ENCODE assay signal across 1 cellular context in the genomic region with DNA sequence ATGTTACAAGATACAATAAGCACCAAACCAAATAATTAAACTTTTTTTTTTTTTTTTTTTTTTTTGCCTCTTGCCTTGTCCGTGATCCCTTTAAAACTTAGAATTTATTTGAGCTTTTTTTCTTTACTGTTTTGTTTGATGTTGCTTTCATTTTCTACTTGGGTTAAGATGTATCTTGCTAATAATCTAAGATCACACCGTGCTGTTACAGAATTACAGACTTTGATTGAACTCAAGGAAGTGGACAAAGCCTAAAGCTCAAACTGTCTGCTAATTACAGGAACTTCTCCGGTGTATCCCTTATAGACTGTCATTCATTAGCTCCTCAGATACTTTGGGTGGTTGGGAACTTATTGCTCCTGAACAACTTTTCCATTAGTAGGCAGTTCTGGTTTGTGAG.
TF ChIP-seq lines count a peak whose summit lies in the region.

No MANE protein-coding gene starts in this region.

TF ChIP-seq in HepG2, 621 proteins besides CTCF, POLR2A, EP300 and RAD21:
- TF ChIP-seq THAP9 (CRISPR knock-in tag; IDR thresholded peaks at IDR 0.05; ENCODE audit: borderline replicate concordance) (no peak), NFE2 (CRISPR knock-in tag; IDR thresholded peaks at IDR 0.05) (no peak), REL (CRISPR knock-in tag; conservative IDR thresholded peaks at IDR 0.05) (no peak), FIP1L1 (IDR thresholded peaks at IDR 0.05; ENCODE audit: borderline replicate concordance, insufficient read depth, low read depth, low read length) (no peak), HNRNPUL1 (IDR thresholded peaks at IDR 0.05; ENCODE audit: low read depth, low read length) (no peak), HDAC1 (CRISPR knock-in tag; IDR thresholded peaks at IDR 0.05) (no peak), NFKB2 (CRISPR knock-in tag; IDR thresholded peaks at IDR 0.05; ENCODE audit: borderline replicate concordance) (no peak), ZNF44 (CRISPR knock-in tag; IDR thresholded peaks at IDR 0.05) (no peak), HOXA5 (CRISPR knock-in tag; IDR thresholded peaks at IDR 0.05) (no peak)
- TF ChIP-seq, protein P1, sequence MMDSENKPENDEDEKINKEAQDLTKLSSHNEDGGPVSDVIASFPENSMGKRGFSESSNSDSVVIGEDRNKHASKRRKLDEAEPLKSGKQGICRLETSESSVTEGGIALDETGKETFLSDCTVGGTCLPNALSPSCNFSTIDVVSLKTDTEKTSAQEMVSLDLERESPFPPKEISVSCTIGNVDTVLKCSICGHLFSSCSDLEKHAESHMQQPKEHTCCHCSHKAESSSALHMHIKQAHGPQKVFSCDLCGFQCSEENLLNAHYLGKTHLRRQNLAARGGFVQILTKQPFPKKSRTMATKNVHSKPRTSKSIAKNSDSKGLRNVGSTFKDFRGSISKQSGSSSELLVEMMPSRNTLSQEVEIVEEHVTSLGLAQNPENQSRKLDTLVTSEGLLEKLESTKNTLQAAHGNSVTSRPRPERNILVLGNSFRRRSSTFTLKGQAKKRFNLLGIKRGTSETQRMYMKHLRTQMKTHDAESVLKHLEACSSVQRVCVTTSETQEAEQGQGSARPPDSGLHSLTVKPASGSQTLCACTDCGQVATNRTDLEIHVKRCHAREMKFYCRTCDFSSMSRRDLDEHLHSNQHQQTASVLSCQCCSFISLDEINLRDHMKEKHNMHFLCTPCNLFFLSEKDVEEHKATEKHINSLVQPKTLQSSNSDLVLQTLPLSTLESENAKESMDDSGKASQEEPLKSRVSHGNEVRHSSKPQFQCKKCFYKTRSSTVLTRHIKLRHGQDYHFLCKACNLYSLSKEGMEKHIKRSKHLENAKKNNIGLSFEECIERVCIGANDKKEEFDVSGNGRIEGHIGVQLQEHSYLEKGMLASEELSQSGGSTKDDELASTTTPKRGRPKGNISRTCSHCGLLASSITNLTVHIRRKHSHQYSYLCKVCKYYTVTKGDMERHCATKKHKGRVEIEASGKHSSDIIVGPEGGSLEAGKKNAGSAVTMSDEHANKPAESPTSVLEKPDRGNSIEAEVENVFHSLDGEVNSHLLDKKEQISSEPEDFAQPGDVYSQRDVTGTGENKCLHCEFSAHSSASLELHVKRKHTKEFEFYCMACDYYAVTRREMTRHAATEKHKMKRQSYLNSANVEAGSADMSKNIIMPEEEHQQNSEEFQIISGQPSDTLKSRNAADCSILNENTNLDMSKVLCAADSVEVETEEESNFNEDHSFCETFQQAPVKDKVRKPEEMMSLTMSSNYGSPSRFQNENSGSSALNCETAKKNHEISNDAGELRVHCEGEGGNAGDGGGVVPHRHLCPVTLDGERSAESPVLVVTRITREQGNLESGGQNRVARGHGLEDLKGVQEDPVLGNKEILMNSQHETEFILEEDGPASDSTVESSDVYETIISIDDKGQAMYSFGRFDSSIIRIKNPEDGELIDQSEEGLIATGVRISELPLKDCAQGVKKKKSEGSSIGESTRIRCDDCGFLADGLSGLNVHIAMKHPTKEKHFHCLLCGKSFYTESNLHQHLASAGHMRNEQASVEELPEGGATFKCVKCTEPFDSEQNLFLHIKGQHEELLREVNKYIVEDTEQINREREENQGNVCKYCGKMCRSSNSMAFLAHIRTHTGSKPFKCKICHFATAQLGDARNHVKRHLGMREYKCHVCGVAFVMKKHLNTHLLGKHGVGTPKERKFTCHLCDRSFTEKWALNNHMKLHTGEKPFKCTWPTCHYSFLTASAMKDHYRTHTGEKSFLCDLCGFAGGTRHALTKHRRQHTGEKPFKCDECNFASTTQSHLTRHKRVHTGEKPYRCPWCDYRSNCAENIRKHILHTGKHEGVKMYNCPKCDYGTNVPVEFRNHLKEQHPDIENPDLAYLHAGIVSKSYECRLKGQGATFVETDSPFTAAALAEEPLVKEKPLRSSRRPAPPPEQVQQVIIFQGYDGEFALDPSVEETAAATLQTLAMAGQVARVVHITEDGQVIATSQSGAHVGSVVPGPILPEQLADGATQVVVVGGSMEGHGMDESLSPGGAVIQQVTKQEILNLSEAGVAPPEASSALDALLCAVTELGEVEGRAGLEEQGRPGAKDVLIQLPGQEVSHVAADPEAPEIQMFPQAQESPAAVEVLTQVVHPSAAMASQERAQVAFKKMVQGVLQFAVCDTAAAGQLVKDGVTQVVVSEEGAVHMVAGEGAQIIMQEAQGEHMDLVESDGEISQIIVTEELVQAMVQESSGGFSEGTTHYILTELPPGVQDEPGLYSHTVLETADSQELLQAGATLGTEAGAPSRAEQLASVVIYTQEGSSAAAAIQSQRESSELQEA (CRISPR knock-in tag; IDR thresholded peaks at IDR 0.05; ENCODE audit: not compliant biosample characterization): no peak
- TF ChIP-seq, protein P2, sequence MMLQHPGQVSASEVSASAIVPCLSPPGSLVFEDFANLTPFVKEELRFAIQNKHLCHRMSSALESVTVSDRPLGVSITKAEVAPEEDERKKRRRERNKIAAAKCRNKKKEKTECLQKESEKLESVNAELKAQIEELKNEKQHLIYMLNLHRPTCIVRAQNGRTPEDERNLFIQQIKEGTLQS (CRISPR knock-in tag; IDR thresholded peaks at IDR 0.05): no peak
